In the genomic region with DNA sequence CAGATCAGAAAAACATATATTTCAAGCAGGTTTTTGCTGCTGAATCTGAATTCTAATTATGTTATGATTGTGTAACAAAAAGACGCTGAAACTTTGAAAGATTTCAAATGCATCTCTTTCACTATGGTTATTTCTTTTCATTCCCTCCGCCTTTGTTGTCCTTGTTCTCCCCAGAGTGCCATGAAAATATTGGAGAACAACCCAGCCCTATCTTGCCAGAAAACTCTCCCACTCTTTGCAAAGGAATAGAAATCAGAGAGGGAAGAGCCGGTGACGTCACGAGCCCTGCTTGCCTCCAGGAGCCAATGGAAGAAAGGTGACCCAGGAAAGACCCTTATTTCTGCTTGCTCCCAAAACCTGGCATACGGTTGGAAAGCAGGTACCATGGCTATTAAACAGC, we compare ENCODE assay signal across 18 cellular contexts. TPM values are rescaled to one million over a fixed set of nuclear protein-coding genes. Genes with fewer than 3 reads are reported as not detected.
"Had no signal": no experiment of that assay in that cellular context is flagged by ENCODE, and none has a peak within 500 bp of the region (broad histone marks: within the 10 kb centered on the region; RNA-seq: fewer than 3 reads in every experiment).

No MANE protein-coding gene starts in this region.

- DNase-seq: activated CD4-positive, alpha-beta T cell treated with anti-CD3 and anti-CD28 coated beads, Interleukin-2, amount 10 ng/mL, durations not matched to agents 7 days and 5 days; activated CD4-positive, CD25-positive, alpha-beta regulatory T cell; activated CD8-positive, alpha-beta memory T cell treated with anti-CD3 and anti-CD28 coated beads for 24 hours; activated naive CD4-positive, alpha-beta T cell treated with anti-CD3 and anti-CD28 coated beads for 36 hours; central memory CD4-positive, alpha-beta T cell; effector CD4-positive, alpha-beta T cell; mucosa of descending colon; naive thymus-derived CD8-positive, alpha-beta T cell; stimulated activated CD4-positive, alpha-beta T cell treated with anti-CD3 and anti-CD28 coated beads, Interleukin-4, amount 100 ng/mL, for 4 hours; stomach; tibial artery had no signal

- H3K9me3 ChIP-seq: mucosa of descending colon, stomach, tibial artery had no signal

- H3K36me3 ChIP-seq: stomach, tibial artery had no signal

- H3K27ac ChIP-seq: skin epidermis, tibial artery had no signal

- FAIRE-seq: endothelial cell of umbilical vein had no signal

- ATAC-seq: activated T-helper 17 cell treated with anti-CD3 and anti-CD28 coated beads, Interleukin-2, amount 50 U/mL, for 72 hours; mucosa of descending colon; naive thymus-derived CD8-positive, alpha-beta T cell had no signal

- H3K4me3 ChIP-seq: coronary artery, mucosa of descending colon, tibial artery had no signal

RNA-seq across cellular contexts. Expression of a gene that starts 3.4 kb away (rescaled TPM):
- total RNA-seq: activated CD4-positive, alpha-beta T cell treated with anti-CD3 and anti-CD28 coated beads, Interleukin-2, amount 10 ng/mL, durations not matched to agents 7 days and 5 days; activated naive CD4-positive, alpha-beta T cell treated with anti-CD3 and anti-CD28 coated beads for 36 hours; activated T-helper 17 cell treated with anti-CD3 and anti-CD28 coated beads, Interleukin-2, amount 50 U/mL, for 72 hours; naive thymus-derived CD8-positive, alpha-beta T cell had no signal
- polyA plus RNA-seq: naive thymus-derived CD8-positive, alpha-beta T cell had no signal

RNA-seq across cellular contexts. Expression of a gene that starts 54.6 kb away (rescaled TPM):
- total RNA-seq: activated CD4-positive, alpha-beta T cell treated with anti-CD3 and anti-CD28 coated beads, Interleukin-2, amount 10 ng/mL, durations not matched to agents 7 days and 5 days; activated naive CD4-positive, alpha-beta T cell treated with anti-CD3 and anti-CD28 coated beads for 36 hours; activated T-helper 17 cell treated with anti-CD3 and anti-CD28 coated beads, Interleukin-2, amount 50 U/mL, for 72 hours; endothelial cell of umbilical vein; lung microvascular endothelial cell; mucosa of descending colon; naive thymus-derived CD8-positive, alpha-beta T cell; omental fat pad; pulmonary artery endothelial cell; stomach had no signal
- polyA plus RNA-seq: endothelial cell of umbilical vein; naive thymus-derived CD8-positive, alpha-beta T cell had no signal
